ENCODE assay signal across 8 cellular contexts in the genomic region with DNA sequence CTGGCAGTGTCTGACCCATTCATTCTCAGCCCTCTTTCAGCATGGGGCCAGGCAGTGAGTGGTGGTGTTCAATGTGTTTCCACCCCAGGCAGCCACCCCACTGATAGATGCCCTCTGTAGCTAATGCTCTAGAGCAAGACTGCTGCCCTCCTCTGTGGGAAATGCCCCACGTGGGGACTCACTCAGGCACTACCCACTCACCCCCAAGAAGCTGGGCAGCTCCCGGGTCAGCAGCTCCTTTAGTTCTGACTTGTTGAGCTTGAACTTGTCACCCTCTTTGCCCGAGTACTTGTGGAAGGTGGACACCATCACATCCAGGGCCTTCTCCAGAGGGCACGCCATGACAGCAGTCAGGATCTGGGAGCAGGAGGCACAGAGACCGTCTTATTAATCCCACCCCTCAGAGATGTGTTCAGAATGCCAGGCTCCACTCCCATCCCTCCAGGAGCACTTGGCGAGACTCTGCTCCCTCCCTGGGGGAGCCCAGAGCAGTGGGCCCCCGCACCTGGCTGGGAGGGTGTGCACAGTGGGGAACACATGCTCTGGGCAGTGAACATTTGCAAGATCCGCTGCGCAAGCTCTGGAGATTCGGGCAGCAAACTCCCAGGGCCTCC. TPM values are rescaled to one million over a fixed set of nuclear protein-coding genes. Genes with fewer than 3 reads are reported as not detected.
DNase-seq lines count a peak whose midpoint lies in the region; ATAC-seq and TF ChIP-seq lines count a peak whose summit lies in the region.

No MANE protein-coding gene starts in this region.

- ATAC-seq in CD4-positive, alpha-beta T cell (ENCODE audit: poor library complexity), result no peak
- ATAC-seq in HG02642 (IDR thresholded peaks at IDR 0.05; ENCODE audit: poor library complexity, unreplicated experiment) (no peak), GM19328 (IDR thresholded peaks at IDR 0.05; ENCODE audit: unreplicated experiment) (no peak), HG03520 (IDR thresholded peaks at IDR 0.05; ENCODE audit: unreplicated experiment) (no peak)

- H2AFZ ChIP-seq in OCI-LY7 (ENCODE audit: low read length), result peak overlapping the region; percentile 80

- H4K20me1 ChIP-seq in OCI-LY7 (ENCODE audit: insufficient read depth, low read length), result no peaks in the 10 kb centered on the region

- H3K4me3 Mint-ChIP-seq in CD4-positive, alpha-beta T cell, result peak overlapping the region; percentile 88

- no peaks in the 10 kb centered on the region for H3K9me3 Mint-ChIP-seq in CD4-positive, alpha-beta T cell

- H3K79me2 ChIP-seq in OCI-LY7 (ENCODE audit: insufficient read depth, low read depth, low read length), result no peaks in the 10 kb centered on the region

- no peaks in the 10 kb centered on the region for H3K36me3 ChIP-seq in OCI-LY7 (ENCODE audit: insufficient read depth, low read length)
- H3K36me3 ChIP-seq in esophagus muscularis mucosa, result peaks cover 0 to 10% (median 0%) of the 10 kb centered on the region in 4 donors

- no peaks in the 10 kb centered on the region for H3K9me3 ChIP-seq in CD4-positive, alpha-beta T cell (ENCODE audit: control insufficient read depth, low read length)
- H3K9me3 ChIP-seq in OCI-LY7 (ENCODE audit: low read length) (no peaks in the 10 kb centered on the region), esophagus muscularis mucosa (no peaks in the 10 kb centered on the region)

- no peak for DNase-seq in CD4-positive, alpha-beta T cell
- DNase-seq in OCI-LY7 (ENCODE audit: low spot score) (no peak), esophagus muscularis mucosa (ENCODE audit: extremely low spot score) (no peak), posterior vena cava (ENCODE audit: low spot score) (peak; percentile 68), ureter (ENCODE audit: low spot score) (no peak)

- H3K27me3 ChIP-seq in CD4-positive, alpha-beta T cell (ENCODE audit: control insufficient read depth, insufficient read depth, low read length), result no peaks in the 10 kb centered on the region
- H3K27me3 ChIP-seq in esophagus muscularis mucosa, result no peaks in the 10 kb centered on the region

- H3K4me2 ChIP-seq in OCI-LY7 (ENCODE audit: low read length), result peak overlapping the region; percentile 51; the same call in 1 of the 2 replicates

- intact Hi-C loops in CD4-positive, alpha-beta T cell (cut with DNase I, micrococcal nuclease), result loop anchor here (1.0 to 5.0 kb wide), 3 partner anchors 8 to 88 kb away; a partner anchor contains a TSS
- intact Hi-C loops in OCI-LY7 (cut with micrococcal nuclease; ENCODE audit: unreplicated experiment), result no loop called here
- intact Hi-C loops in esophagus muscularis mucosa (cut with DNase I), result no loop called here
- intact Hi-C loops in posterior vena cava (cut with DNase I), result no loop called here

- TF ChIP-seq CTCF in CD4-positive, alpha-beta T cell (IDR thresholded peaks at IDR 0.05), result no peak
- TF ChIP-seq CTCF in OCI-LY7 (conservative IDR thresholded peaks at IDR 0.05; ENCODE audit: low read length), result no peak
- no peak for TF ChIP-seq CTCF in esophagus muscularis mucosa (IDR thresholded peaks at IDR 0.05)

- H3K4me1 ChIP-seq in OCI-LY7 (ENCODE audit: insufficient read depth, low read length, poor library complexity, severe bottlenecking) (peaks cover 16% of the 10 kb centered on the region), esophagus muscularis mucosa (peaks cover 41 to 84% (median 83%) of the 10 kb centered on the region in 4 donors)

- peak overlapping the region; percentile 98 for H3K27ac Mint-ChIP-seq in CD4-positive, alpha-beta T cell

- BruUV-seq in OCI-LY7 (replicated peaks; lab: Mats Ljungman, UMichigan), result no TSS peak

- H3K9me2 ChIP-seq in OCI-LY7 (ENCODE audit: insufficient read depth, low read length), result no peaks in the 10 kb centered on the region

- no peaks in the 10 kb centered on the region for H3K27me3 Mint-ChIP-seq in CD4-positive, alpha-beta T cell

- POLR2A ChIA-PET in CD4-positive, alpha-beta T cell (lab: Charles Lee), result interaction anchor here (1.0 to 4.4 kb wide), 15 partner anchors 10 to 613 kb away, joined by 3 to 246 read pairs (median 4); a partner anchor contains a TSS
- POLR2A ChIA-PET in OCI-LY7 (lab: Charles Lee), result no interaction called here

- H3K36me3 Mint-ChIP-seq in CD4-positive, alpha-beta T cell (ENCODE audit: low read depth), result peaks cover 43% of the 10 kb centered on the region

- CTCF ChIA-PET in CD4-positive, alpha-beta T cell (lab: Charles Lee), result interaction anchor here (1.9 to 6.4 kb wide), 3 partner anchors 11 to 34 kb away, joined by 7 to 55 read pairs (median 12); a partner anchor contains a TSS
- CTCF ChIA-PET in OCI-LY7 (lab: Charles Lee; ENCODE audit: unreplicated experiment), result no interaction called here

- H3K4me3 ChIP-seq in OCI-LY7 (ENCODE audit: low read depth, low read length, poor library complexity, severe bottlenecking), result no peak overlapping the region
- H3K4me3 ChIP-seq in esophagus muscularis mucosa, result peak overlapping the region; percentile 49 to 64 (median 56)

- peak overlapping the region; percentile 83 for H3K27ac ChIP-seq in CD4-positive, alpha-beta T cell (ENCODE audit: low read depth, low read length)
- H3K27ac ChIP-seq in OCI-LY7 (ENCODE audit: low read depth, low read length, poor library complexity, severe bottlenecking) (no peak overlapping the region), esophagus muscularis mucosa (replicated peaks in 1 of 4) (peak overlapping the region; percentile 72 to 86 (median 80))

- TF ChIP-seq POLR2A in esophagus muscularis mucosa (IDR thresholded peaks at IDR 0.05; ENCODE audit: low read depth), result no peak

- peaks cover 80% of the 10 kb centered on the region for H3K4me1 Mint-ChIP-seq in CD4-positive, alpha-beta T cell (ENCODE audit: low read depth)

- no peak for TF ChIP-seq EP300 in esophagus muscularis mucosa (IDR thresholded peaks at IDR 0.05)

- WGBS in esophagus muscularis mucosa, result 54% methylated on average over 8 of the region's 10 CpGs

RNA-seq across cellular contexts. Expression of a gene that starts 1.0 kb away (rescaled TPM):
- total RNA-seq in CD4-positive, alpha-beta T cell, result 100 to 1,000 TPM; 297 to 299 TPM
- total RNA-seq in OCI-LY7 (2014; rRNA removed; shearing (Covaris generic)), result 1.6 and 3.6 TPM in 2 replicates
- total RNA-seq in OCI-LY7 (2022) (0.53 and 1.9 TPM in 2 replicates), esophagus muscularis mucosa (100 to 1,000 TPM; 154 to 362 (median 273) TPM), posterior vena cava (100 to 1,000 TPM; 286 to 472 TPM), ureter (120 TPM)

RNA-seq across cellular contexts. Expression of a gene that starts 3.8 kb away (rescaled TPM):
- total RNA-seq in CD4-positive, alpha-beta T cell, result 1 to 10 TPM in 1 of 2 experiments, under 1 TPM in 1; 0.80 to 1.3 TPM
- not detected in 2 replicates for total RNA-seq in OCI-LY7 (2014; rRNA removed; shearing (Covaris generic))
- total RNA-seq in OCI-LY7 (2022) (not detected in 2 replicates), esophagus muscularis mucosa (under 1 TPM in 1 of 4 donors, not detected in 3; 0.98 TPM), posterior vena cava (not detected), ureter (0.86 TPM)

RNA-seq across cellular contexts. Expression of a gene that starts 4.5 kb away (rescaled TPM):
- total RNA-seq in CD4-positive, alpha-beta T cell, result not detected
- total RNA-seq in OCI-LY7 (2014; rRNA removed; shearing (Covaris generic)), result not detected in 2 replicates
- total RNA-seq in OCI-LY7 (2022) (not detected in 2 replicates), esophagus muscularis mucosa (1 to 10 TPM in 3 of 4 donors, not detected in 1; 2.1 to 4.2 (median 2.7) TPM), posterior vena cava (1 to 10 TPM; 4.1 to 8.3 TPM), ureter (6.5 TPM)

RNA-seq across cellular contexts. Expression of a gene that starts 8.8 kb away (rescaled TPM):
- total RNA-seq in CD4-positive, alpha-beta T cell, result 100 to 1,000 TPM; 172 to 175 TPM
- total RNA-seq in OCI-LY7 (2014; rRNA removed; shearing (Covaris generic)), result not detected in 2 replicates
- not detected in 2 replicates for total RNA-seq in OCI-LY7 (2022)
- total RNA-seq in esophagus muscularis mucosa, result 100 to 1,000 TPM; 432 to 759 (median 607) TPM
- total RNA-seq in posterior vena cava, result 1,000 to 10,000 TPM; 1,174 to 1,536 TPM
- total RNA-seq in ureter, result 1,381 TPM

RNA-seq across cellular contexts. Expression of a gene that starts 21.1 kb away (rescaled TPM):
- not detected for total RNA-seq in CD4-positive, alpha-beta T cell
- not detected in 2 replicates for total RNA-seq in OCI-LY7 (2014; rRNA removed; shearing (Covaris generic))
- total RNA-seq in OCI-LY7 (2022) (1.4 TPM in 1 of 2 replicates, not detected in the other), esophagus muscularis mucosa (under 1 TPM in 2 of 4 donors, not detected in 2; 0.34 to 0.71 TPM), posterior vena cava (1 to 10 TPM; 1.5 to 3.5 TPM), ureter (317 TPM)

Comparison
In these comparisons a context has a peak if more than half of its experiments do, and no peak if none do; other contexts are left out.
1. RNA of a gene that starts 1.0 kb away (total RNA-seq): 286 to 472 TPM in posterior vena cava, 297 to 299 TPM in CD4-positive, alpha-beta T cell, 154 to 362 TPM in esophagus muscularis mucosa and 120 TPM in ureter (single experiment); 0.53 to 3.6 TPM in OCI-LY7; every median in the first group is over 10 times any median in the second.
2. intact Hi-C loops: an anchor here in CD4-positive, alpha-beta T cell (1.0 to 5.0 kb wide); none called in OCI-LY7, esophagus muscularis mucosa and posterior vena cava.